Comparison of ENCODE assay signal across 18 cellular contexts in the genomic region with DNA sequence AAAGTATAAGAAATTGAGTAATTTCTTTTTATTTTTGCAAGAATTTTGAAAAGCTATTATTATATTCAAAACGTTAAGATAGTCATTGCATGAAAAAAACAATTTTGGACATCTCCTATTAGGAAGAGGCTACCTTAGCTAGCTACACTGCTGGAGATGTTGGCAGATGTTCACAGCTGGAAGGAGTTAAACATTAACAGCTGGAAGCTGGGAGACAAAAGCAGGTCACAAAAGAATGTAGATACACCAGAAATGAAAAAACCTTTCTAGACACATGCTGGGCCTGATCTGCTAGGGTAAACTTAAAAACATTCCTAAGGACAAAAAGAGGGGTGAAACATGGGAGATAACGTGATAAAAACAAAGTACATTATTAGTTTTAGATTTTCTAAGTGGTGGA.
"Had no signal": no experiment of that assay in that cellular context is flagged by ENCODE, and none has a peak within 500 bp of the region (broad histone marks: within the 10 kb centered on the region; RNA-seq: fewer than 3 reads in every experiment).

No MANE protein-coding gene starts in this region.

- H3K4me1 Mint-ChIP-seq: stimulated activated effector memory CD8-positive, alpha-beta T cell treated with anti-CD3 and anti-CD28 coated beads, Interleukin-12 subunit alpha, Interleukin-12 subunit beta, amount 100 ng/mL, for 72 hours; T-cell had no signal

- FAIRE-seq: kidney had no signal

- H3K36me3 ChIP-seq: thyroid gland, uterus had no signal

- H3K4me1 ChIP-seq: thyroid gland, uterus had no signal

- DNase-seq: activated CD4-positive, alpha-beta T cell treated with anti-CD3 and anti-CD28 coated beads for 4 hours; activated CD8-positive, alpha-beta memory T cell treated with anti-CD3 and anti-CD28 coated beads, Interleukin-2, amount 50 U/mL, for 48 hours; activated CD8-positive, alpha-beta T cell treated with anti-CD3 and anti-CD28 coated beads for 36 hours; activated naive CD4-positive, alpha-beta T cell treated with Interleukin-2 at 50 U/mL for 16 hours; caudate nucleus; cortex of kidney; erythroblast; hypothalamus; kidney; right cardiac atrium; T-cell; T1000; thyroid gland; uterus had no signal

- H3K27ac ChIP-seq: thyroid gland, uterus, VCaP had no signal

- H3K4me3 ChIP-seq: smooth muscle cell, thyroid gland, uterus had no signal

- H3K4me3 Mint-ChIP-seq: activated CD8-positive, alpha-beta T cell treated with anti-CD3 and anti-CD28 coated beads for 36 hours; mesothelial cell of epicardium; stimulated activated effector memory CD8-positive, alpha-beta T cell treated with anti-CD3 and anti-CD28 coated beads, Interleukin-12 subunit alpha, Interleukin-12 subunit beta, amount 100 ng/mL, for 72 hours; T-cell had no signal

- H3K9me3 Mint-ChIP-seq: activated CD8-positive, alpha-beta T cell treated with anti-CD3 and anti-CD28 coated beads for 36 hours; mesothelial cell of epicardium had no signal

- H3K27ac Mint-ChIP-seq: activated CD8-positive, alpha-beta T cell treated with anti-CD3 and anti-CD28 coated beads for 36 hours; mesothelial cell of epicardium; stimulated activated effector memory CD8-positive, alpha-beta T cell treated with anti-CD3 and anti-CD28 coated beads, Interleukin-12 subunit alpha, Interleukin-12 subunit beta, amount 100 ng/mL, for 72 hours; T-cell had no signal

- ATAC-seq: activated CD8-positive, alpha-beta T cell treated with anti-CD3 and anti-CD28 coated beads for 36 hours; right cardiac atrium; stimulated activated effector memory CD8-positive, alpha-beta T cell treated with anti-CD3 and anti-CD28 coated beads, Interleukin-12 subunit alpha, Interleukin-12 subunit beta, amount 100 ng/mL, for 72 hours; T-cell had no signal

- H3K27me3 Mint-ChIP-seq: activated CD8-positive, alpha-beta T cell treated with anti-CD3 and anti-CD28 coated beads for 36 hours; T-cell had no signal

- H3K9me3 ChIP-seq: thyroid gland, uterus had no signal

- H3K36me3 Mint-ChIP-seq: stimulated activated effector memory CD8-positive, alpha-beta T cell treated with anti-CD3 and anti-CD28 coated beads, Interleukin-12 subunit alpha, Interleukin-12 subunit beta, amount 100 ng/mL, for 72 hours had no signal

- H3K27me3 ChIP-seq: thyroid gland, uterus had no signal
